In genomic region chr15:30315704-30316103, GRCh38 we compare ENCODE assay signal across 3 cellular contexts.
DNase-seq lines count a peak whose midpoint lies in the region; ATAC-seq, FAIRE-seq and TF ChIP-seq lines count a peak whose summit lies in the region.
"Not testable (repeated sequence)": the region's sequence is repeated elsewhere in the genome, so short reads cannot be mapped to it uniquely, and the experiment has no call there.

No MANE protein-coding gene starts in this region.

- H2AFZ ChIP-seq in endothelial cell of umbilical vein (ENCODE audit: low read depth, low read length); HepG2 (ENCODE audit: low read length): not testable (repeated sequence)

- DNase-seq in A549 (ENCODE audit: low read depth in 1 of 2, low spot score in 1 of 2); endothelial cell of umbilical vein (ENCODE audit: low read depth, low spot score); HepG2 (ENCODE audit: low spot score): not testable (repeated sequence)

- not testable (repeated sequence) for H3K9ac ChIP-seq in endothelial cell of umbilical vein (replicated peaks; ENCODE audit: extremely low read depth, insufficient read depth, low read length); HepG2 (ENCODE audit: insufficient read depth, low read depth, low read length)

- H3K9me1 ChIP-seq in endothelial cell of umbilical vein (replicated peaks; ENCODE audit: control insufficient read depth, extremely low read depth, insufficient read depth, low read length), result not testable (repeated sequence)

- TF ChIP-seq CTCF in A549 (IDR thresholded peaks at IDR 0.05); endothelial cell of umbilical vein (IDR thresholded peaks at IDR 0.05; ENCODE audit: extremely low read depth in 1 of 2, insufficient read depth in 1 of 2, low read depth in 1 of 2, low read length in 2 of 2); HepG2 (CRISPR knock-in tag; IDR thresholded peaks at IDR 0.05): not testable (repeated sequence)

- ATAC-seq in A549 (peak; percentile 55 to 59; a peak in 5 of 6 replicates), HepG2 (0 out of 3 replicates have a peak, but pooled peaks have one; percentile 35)

- not testable (repeated sequence) for TF ChIP-seq POLR2A in A549 (IDR thresholded peaks at IDR 0.05; ENCODE audit: low read length); endothelial cell of umbilical vein (IDR thresholded peaks at IDR 0.05; ENCODE audit: low read depth, low read length); HepG2 (IDR thresholded peaks at IDR 0.05; ENCODE audit: insufficient read depth in 1 of 2, low read depth in 2 of 2, low read length in 2 of 2)

- BruUV-seq in endothelial cell of umbilical vein (replicated peaks; lab: Mats Ljungman, UMichigan); HepG2 (replicated peaks; lab: Mats Ljungman, UMichigan): not testable (repeated sequence)

- FAIRE-seq in A549 (lab: Jason Lieb, UNC) (peak; percentile 32), endothelial cell of umbilical vein (lab: Jason Lieb, UNC) (peak; percentile 59)
- FAIRE-seq in HepG2 (lab: Jason Lieb, UNC), result not testable (repeated sequence)

- not testable (repeated sequence) for TF ChIP-seq RAD21 in A549 (conservative IDR thresholded peaks at IDR 0.05 in 1 of 2, IDR thresholded peaks at IDR 0.05 in 1 of 2); HepG2 (CRISPR knock-in tag; IDR thresholded peaks at IDR 0.05)

- intact Hi-C loops in endothelial cell of umbilical vein (cut with micrococcal nuclease); HepG2 (cut with micrococcal nuclease; ENCODE audit: unreplicated experiment): not testable (repeated sequence)

- dilution Hi-C loops in endothelial cell of umbilical vein (cut with MboI; ENCODE audit: extremely low pct_ligation_motif_present, low sequenced_read_pairs), result not testable (repeated sequence)

- H3K79me2 ChIP-seq in endothelial cell of umbilical vein (ENCODE audit: control insufficient read depth, insufficient read depth, low read length); HepG2 (ENCODE audit: insufficient read depth, low read length): not testable (repeated sequence)

- TF ChIP-seq EP300 in A549 (IDR thresholded peaks at IDR 0.05); HepG2 (IDR thresholded peaks at IDR 0.05; ENCODE audit: low read depth in 2 of 2, low read length in 2 of 2); HepG2 (CRISPR knock-in tag; IDR thresholded peaks at IDR 0.05; ENCODE audit: borderline replicate concordance): not testable (repeated sequence)

- H3K27ac ChIP-seq in A549; endothelial cell of umbilical vein (ENCODE audit: insufficient read depth, low read depth, low read length); HepG2 (ENCODE audit: extremely low read length, insufficient read depth, low read length): not testable (repeated sequence)

- not testable (repeated sequence) for H4K20me1 ChIP-seq in endothelial cell of umbilical vein (replicated peaks; ENCODE audit: control insufficient read depth, extremely low read depth, insufficient read depth, low read length); HepG2 (ENCODE audit: insufficient read depth, low read length)

- POLR2A ChIA-PET in A549 (lab: Yijun Ruan, JAX); endothelial cell of umbilical vein (lab: Charles Lee); HepG2 (lab: Yijun Ruan, JAX): not testable (repeated sequence)

- not testable (repeated sequence) for H3K9me3 ChIP-seq in A549; endothelial cell of umbilical vein (replicated peaks; ENCODE audit: control insufficient read depth, insufficient read depth, low read length); HepG2 (ENCODE audit: low read length)

- H3K4me3 ChIP-seq in A549; endothelial cell of umbilical vein (replicated peaks in 1 of 3; ENCODE audit: insufficient read depth in 1 of 3, low read depth in 1 of 3, low read length in 3 of 3); HepG2 (replicated peaks in 1 of 3; ENCODE audit: insufficient read depth in 1 of 3, low read depth in 2 of 3, low read length in 3 of 3): not testable (repeated sequence)

- H3K27me3 ChIP-seq in endothelial cell of umbilical vein (ENCODE audit: control insufficient read depth in 2 of 2, insufficient read depth in 2 of 2, low read length in 2 of 2); HepG2 (ENCODE audit: control insufficient read depth in 1 of 2, insufficient read depth in 2 of 2, low read length in 2 of 2): not testable (repeated sequence)

- H3K4me1 ChIP-seq in A549; endothelial cell of umbilical vein (ENCODE audit: control insufficient read depth, extremely low read depth, insufficient read depth, low read length); HepG2 (ENCODE audit: insufficient read depth, low read length): not testable (repeated sequence)

- CTCF ChIA-PET in A549 (lab: Yijun Ruan, JAX); endothelial cell of umbilical vein (lab: Charles Lee); HepG2 (lab: Yijun Ruan, JAX; ENCODE audit: low intra/inter-chr PET ratio, low total read pairs): not testable (repeated sequence)

- no CpG with 5 or more reads among the region's 3 CpGs for WGBS in A549 (ENCODE audit: missing lambda C conversion rate)
- WGBS in HepG2 (ENCODE audit: low lambda C conversion rate), result no CpG with 5 or more reads among the region's 3 CpGs

- not testable (repeated sequence) for H3K36me3 ChIP-seq in endothelial cell of umbilical vein (ENCODE audit: control insufficient read depth in 2 of 2, extremely low read depth in 1 of 2, insufficient read depth in 2 of 2, low read length in 2 of 2); HepG2 (replicated peaks in 1 of 2; ENCODE audit: control insufficient read depth in 1 of 2, insufficient read depth in 2 of 2, low read length in 2 of 2)

- in situ Hi-C loops in HepG2 (cut with HindIII; ENCODE audit: extremely low pct_ligation_motif_present, low pct_unique_long_range_greater_than_20kb), result not testable (repeated sequence)

- not testable (repeated sequence) for H3K4me2 ChIP-seq in A549; endothelial cell of umbilical vein (ENCODE audit: insufficient read depth, low read length); HepG2 (ENCODE audit: low read depth, low read length)
